In the genomic region with DNA sequence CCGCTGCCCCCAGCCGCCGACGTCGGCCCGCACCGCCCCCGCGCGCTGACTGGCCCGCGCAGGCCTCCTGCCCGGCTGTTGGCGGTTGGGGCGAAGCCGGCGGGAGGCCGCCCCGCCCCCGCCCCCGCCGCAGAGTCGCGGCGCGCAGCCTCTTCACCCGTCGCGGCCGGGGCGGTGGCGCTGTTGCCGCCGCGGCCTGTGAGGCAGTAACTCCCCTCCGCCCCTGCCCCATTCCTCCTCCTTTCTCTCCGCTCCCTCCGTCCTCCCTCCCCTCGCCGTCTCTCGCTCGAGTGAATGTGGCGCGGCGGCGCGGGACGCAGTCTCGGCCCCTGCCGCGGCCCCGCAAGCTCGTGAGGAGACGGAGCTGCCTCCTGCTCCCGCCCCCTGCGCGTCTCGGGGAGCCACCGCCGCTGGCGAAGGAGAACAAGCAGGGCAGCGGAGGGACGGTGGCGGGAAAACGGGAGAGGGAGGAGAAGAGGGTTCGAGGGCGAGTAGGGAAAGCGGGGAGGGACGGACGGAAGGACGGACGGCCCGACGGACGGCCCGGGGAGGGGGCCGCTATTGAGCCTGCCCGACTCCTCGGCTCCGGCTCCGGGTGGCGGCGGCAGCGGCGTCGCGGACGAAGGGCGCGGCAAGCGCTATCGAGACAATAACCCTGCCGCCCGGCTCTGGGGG, we compare ENCODE assay signal across 1 cellular context.
TF ChIP-seq lines count a peak whose summit lies in the region.

No MANE protein-coding gene starts in this region.

TF ChIP-seq in HepG2, 621 proteins besides CTCF, POLR2A, EP300 and RAD21 (continued from another document and continues in another):
- TF ChIP-seq, protein P1, sequence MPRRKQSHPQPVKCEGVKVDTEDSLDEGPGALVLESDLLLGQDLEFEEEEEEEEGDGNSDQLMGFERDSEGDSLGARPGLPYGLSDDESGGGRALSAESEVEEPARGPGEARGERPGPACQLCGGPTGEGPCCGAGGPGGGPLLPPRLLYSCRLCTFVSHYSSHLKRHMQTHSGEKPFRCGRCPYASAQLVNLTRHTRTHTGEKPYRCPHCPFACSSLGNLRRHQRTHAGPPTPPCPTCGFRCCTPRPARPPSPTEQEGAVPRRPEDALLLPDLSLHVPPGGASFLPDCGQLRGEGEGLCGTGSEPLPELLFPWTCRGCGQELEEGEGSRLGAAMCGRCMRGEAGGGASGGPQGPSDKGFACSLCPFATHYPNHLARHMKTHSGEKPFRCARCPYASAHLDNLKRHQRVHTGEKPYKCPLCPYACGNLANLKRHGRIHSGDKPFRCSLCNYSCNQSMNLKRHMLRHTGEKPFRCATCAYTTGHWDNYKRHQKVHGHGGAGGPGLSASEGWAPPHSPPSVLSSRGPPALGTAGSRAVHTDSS (CRISPR knock-in tag; conservative IDR thresholded peaks at IDR 0.05), result no peak
- TF ChIP-seq RBAK (CRISPR knock-in tag; IDR thresholded peaks at IDR 0.05) (no peak), FLYWCH1 (CRISPR knock-in tag; IDR thresholded peaks at IDR 0.05) (no peak), ZNF180 (CRISPR knock-in tag; IDR thresholded peaks at IDR 0.05; ENCODE audit: borderline replicate concordance, low read depth) (no peak), SMC3 (IDR thresholded peaks at IDR 0.05; ENCODE audit: low read length) (no peak), JUN (CRISPR knock-in tag; IDR thresholded peaks at IDR 0.05) (no peak), NR2C2 (CRISPR knock-in tag; IDR thresholded peaks at IDR 0.05; ENCODE audit: borderline replicate concordance) (peak; percentile 11; the same call in 1 of the 2 replicates), ZNF547 (CRISPR knock-in tag; IDR thresholded peaks at IDR 0.05) (0 out of 2 replicates have a peak, but pooled peaks have one; percentile 16), ZNF296 (CRISPR knock-in tag; conservative IDR thresholded peaks at IDR 0.05) (0 out of 2 replicates have a peak, but pooled peaks have one; percentile 38), KLF16 (CRISPR knock-in tag; IDR thresholded peaks at IDR 0.05) (peak in 1 of 2 experiments; percentile 83; a peak in 1 of 4 replicates), SIX4 (CRISPR knock-in tag; IDR thresholded peaks at IDR 0.05) (peak; percentile 53; the same call in 1 of the 2 replicates), SUZ12 (IDR thresholded peaks at IDR 0.05; ENCODE audit: low read depth, low read length) (no peak), ATRX (CRISPR knock-in tag; IDR thresholded peaks at IDR 0.05; ENCODE audit: borderline replicate concordance) (no peak), NCOR1 (IDR thresholded peaks at IDR 0.05; ENCODE audit: borderline replicate concordance, low read length) (no peak), ZMYM3 (CRISPR knock-in tag; IDR thresholded peaks at IDR 0.05) (peak; percentile 47; the same call in 1 of the 2 replicates), ZIK1 (CRISPR knock-in tag; IDR thresholded peaks at IDR 0.05; ENCODE audit: borderline replicate concordance, low read depth) (peak; percentile 50; the same call in 1 of the 2 replicates), XRCC5 (optimal IDR thresholded peaks at IDR 0.05; ENCODE audit: low read length) (peak; percentile 56), SP4 (CRISPR knock-in tag; IDR thresholded peaks at IDR 0.05) (peak; percentile 64; the same call in 1 of the 2 replicates), TCF12 (IDR thresholded peaks at IDR 0.05) (no peak), TCF12 (CRISPR knock-in tag; IDR thresholded peaks at IDR 0.05) (no peak), ZNF570 (CRISPR knock-in tag; IDR thresholded peaks at IDR 0.05; ENCODE audit: borderline replicate concordance) (no peak), KAT7 (CRISPR knock-in tag; IDR thresholded peaks at IDR 0.05; ENCODE audit: borderline replicate concordance) (peak; percentile 97), MTA3 (CRISPR knock-in tag; IDR thresholded peaks at IDR 0.05) (no peak), RARA (CRISPR knock-in tag; IDR thresholded peaks at IDR 0.05) (no peak), KDM3A (CRISPR knock-in tag; IDR thresholded peaks at IDR 0.05; ENCODE audit: low read depth) (peak; percentile 79; the same call in 1 of the 2 replicates), AGO2 (optimal IDR thresholded peaks at IDR 0.05; ENCODE audit: low read depth, low read length) (peak; percentile 93), TAF15 (IDR thresholded peaks at IDR 0.05; ENCODE audit: low read depth, low read length, poor library complexity, severe bottlenecking) (peak; percentile 54), CHCHD3 (CRISPR knock-in tag; IDR thresholded peaks at IDR 0.05) (peak; percentile 76; the same call in 1 of the 2 replicates), ZNF383 (CRISPR knock-in tag; IDR thresholded peaks at IDR 0.05; ENCODE audit: borderline replicate concordance) (no peak), ZNF20 (CRISPR knock-in tag; IDR thresholded peaks at IDR 0.05) (no peak), ZNF720 (CRISPR knock-in tag; IDR thresholded peaks at IDR 0.05) (no peak), SETDB1 (CRISPR knock-in tag; IDR thresholded peaks at IDR 0.05; ENCODE audit: borderline replicate concordance) (no peak), TARDBP (CRISPR knock-in tag; IDR thresholded peaks at IDR 0.05) (no peak; the same call in 1 of the 2 replicates), ZNF629 (CRISPR knock-in tag; conservative IDR thresholded peaks at IDR 0.05) (no peak), ZFP90 (CRISPR knock-in tag; IDR thresholded peaks at IDR 0.05; ENCODE audit: borderline replicate concordance) (0 out of 2 replicates have a peak, but pooled peaks have one; percentile 26), ZKSCAN5 (CRISPR knock-in tag; IDR thresholded peaks at IDR 0.05) (no peak), BCL6 (CRISPR knock-in tag; IDR thresholded peaks at IDR 0.05) (peak; percentile 61; the same call in 1 of the 2 replicates), ZC3H4 (CRISPR knock-in tag; IDR thresholded peaks at IDR 0.05; ENCODE audit: borderline replicate concordance) (0 out of 2 replicates have a peak, but pooled peaks have one; percentile 83), KAT2B (IDR thresholded peaks at IDR 0.05; ENCODE audit: borderline replicate concordance, low read depth, low read length) (no peak), TAF1 (CRISPR knock-in tag; IDR thresholded peaks at IDR 0.05) (peak; percentile 83), ZNF256 (CRISPR knock-in tag; conservative IDR thresholded peaks at IDR 0.05) (no peak), GATA4 (IDR thresholded peaks at IDR 0.05; ENCODE audit: borderline replicate concordance, low read depth) (0 out of 2 replicates have a peak, but pooled peaks have one; percentile 10), HOXA3 (CRISPR knock-in tag; IDR thresholded peaks at IDR 0.05) (peak; percentile 37; the same call in 1 of the 2 replicates)
- TF ChIP-seq, protein P2, sequence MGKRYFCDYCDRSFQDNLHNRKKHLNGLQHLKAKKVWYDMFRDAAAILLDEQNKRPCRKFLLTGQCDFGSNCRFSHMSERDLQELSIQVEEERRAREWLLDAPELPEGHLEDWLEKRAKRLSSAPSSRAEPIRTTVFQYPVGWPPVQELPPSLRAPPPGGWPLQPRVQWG (CRISPR knock-in tag; IDR thresholded peaks at IDR 0.05; ENCODE audit: borderline replicate concordance, low read depth), result no peak
- TF ChIP-seq, protein P3, sequence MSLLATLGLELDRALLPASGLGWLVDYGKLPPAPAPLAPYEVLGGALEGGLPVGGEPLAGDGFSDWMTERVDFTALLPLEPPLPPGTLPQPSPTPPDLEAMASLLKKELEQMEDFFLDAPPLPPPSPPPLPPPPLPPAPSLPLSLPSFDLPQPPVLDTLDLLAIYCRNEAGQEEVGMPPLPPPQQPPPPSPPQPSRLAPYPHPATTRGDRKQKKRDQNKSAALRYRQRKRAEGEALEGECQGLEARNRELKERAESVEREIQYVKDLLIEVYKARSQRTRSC (CRISPR knock-in tag; IDR thresholded peaks at IDR 0.05; ENCODE audit: low read depth), result no peak
- TF ChIP-seq, protein P4, sequence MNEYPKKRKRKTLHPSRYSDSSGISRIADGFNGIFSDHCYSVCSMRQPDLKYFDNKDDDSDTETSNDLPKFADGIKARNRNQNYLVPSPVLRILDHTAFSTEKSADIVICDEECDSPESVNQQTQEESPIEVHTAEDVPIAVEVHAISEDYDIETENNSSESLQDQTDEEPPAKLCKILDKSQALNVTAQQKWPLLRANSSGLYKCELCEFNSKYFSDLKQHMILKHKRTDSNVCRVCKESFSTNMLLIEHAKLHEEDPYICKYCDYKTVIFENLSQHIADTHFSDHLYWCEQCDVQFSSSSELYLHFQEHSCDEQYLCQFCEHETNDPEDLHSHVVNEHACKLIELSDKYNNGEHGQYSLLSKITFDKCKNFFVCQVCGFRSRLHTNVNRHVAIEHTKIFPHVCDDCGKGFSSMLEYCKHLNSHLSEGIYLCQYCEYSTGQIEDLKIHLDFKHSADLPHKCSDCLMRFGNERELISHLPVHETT (CRISPR knock-in tag; conservative IDR thresholded peaks at IDR 0.05), result peak; percentile 67
- TF ChIP-seq, protein P5, sequence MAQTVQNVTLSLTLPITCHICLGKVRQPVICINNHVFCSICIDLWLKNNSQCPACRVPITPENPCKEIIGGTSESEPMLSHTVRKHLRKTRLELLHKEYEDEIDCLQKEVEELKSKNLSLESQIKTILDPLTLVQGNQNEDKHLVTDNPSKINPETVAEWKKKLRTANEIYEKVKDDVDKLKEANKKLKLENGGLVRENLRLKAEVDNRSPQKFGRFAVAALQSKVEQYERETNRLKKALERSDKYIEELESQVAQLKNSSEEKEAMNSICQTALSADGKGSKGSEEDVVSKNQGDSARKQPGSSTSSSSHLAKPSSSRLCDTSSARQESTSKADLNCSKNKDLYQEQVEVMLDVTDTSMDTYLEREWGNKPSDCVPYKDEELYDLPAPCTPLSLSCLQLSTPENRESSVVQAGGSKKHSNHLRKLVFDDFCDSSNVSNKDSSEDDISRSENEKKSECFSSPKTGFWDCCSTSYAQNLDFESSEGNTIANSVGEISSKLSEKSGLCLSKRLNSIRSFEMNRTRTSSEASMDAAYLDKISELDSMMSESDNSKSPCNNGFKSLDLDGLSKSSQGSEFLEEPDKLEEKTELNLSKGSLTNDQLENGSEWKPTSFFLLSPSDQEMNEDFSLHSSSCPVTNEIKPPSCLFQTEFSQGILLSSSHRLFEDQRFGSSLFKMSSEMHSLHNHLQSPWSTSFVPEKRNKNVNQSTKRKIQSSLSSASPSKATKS (CRISPR knock-in tag; IDR thresholded peaks at IDR 0.05), result no peak
- TF ChIP-seq, protein P6, sequence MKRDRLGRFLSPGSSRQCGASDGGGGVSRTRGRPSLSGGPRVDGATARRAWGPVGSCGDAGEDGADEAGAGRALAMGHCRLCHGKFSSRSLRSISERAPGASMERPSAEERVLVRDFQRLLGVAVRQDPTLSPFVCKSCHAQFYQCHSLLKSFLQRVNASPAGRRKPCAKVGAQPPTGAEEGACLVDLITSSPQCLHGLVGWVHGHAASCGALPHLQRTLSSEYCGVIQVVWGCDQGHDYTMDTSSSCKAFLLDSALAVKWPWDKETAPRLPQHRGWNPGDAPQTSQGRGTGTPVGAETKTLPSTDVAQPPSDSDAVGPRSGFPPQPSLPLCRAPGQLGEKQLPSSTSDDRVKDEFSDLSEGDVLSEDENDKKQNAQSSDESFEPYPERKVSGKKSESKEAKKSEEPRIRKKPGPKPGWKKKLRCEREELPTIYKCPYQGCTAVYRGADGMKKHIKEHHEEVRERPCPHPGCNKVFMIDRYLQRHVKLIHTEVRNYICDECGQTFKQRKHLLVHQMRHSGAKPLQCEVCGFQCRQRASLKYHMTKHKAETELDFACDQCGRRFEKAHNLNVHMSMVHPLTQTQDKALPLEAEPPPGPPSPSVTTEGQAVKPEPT (CRISPR knock-in tag; IDR thresholded peaks at IDR 0.05; ENCODE audit: low read depth), result no peak
- TF ChIP-seq, protein P7, sequence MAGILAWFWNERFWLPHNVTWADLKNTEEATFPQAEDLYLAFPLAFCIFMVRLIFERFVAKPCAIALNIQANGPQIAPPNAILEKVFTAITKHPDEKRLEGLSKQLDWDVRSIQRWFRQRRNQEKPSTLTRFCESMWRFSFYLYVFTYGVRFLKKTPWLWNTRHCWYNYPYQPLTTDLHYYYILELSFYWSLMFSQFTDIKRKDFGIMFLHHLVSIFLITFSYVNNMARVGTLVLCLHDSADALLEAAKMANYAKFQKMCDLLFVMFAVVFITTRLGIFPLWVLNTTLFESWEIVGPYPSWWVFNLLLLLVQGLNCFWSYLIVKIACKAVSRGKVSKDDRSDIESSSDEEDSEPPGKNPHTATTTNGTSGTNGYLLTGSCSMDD (CRISPR knock-in tag; IDR thresholded peaks at IDR 0.05), result no peak
- TF ChIP-seq, protein P8, sequence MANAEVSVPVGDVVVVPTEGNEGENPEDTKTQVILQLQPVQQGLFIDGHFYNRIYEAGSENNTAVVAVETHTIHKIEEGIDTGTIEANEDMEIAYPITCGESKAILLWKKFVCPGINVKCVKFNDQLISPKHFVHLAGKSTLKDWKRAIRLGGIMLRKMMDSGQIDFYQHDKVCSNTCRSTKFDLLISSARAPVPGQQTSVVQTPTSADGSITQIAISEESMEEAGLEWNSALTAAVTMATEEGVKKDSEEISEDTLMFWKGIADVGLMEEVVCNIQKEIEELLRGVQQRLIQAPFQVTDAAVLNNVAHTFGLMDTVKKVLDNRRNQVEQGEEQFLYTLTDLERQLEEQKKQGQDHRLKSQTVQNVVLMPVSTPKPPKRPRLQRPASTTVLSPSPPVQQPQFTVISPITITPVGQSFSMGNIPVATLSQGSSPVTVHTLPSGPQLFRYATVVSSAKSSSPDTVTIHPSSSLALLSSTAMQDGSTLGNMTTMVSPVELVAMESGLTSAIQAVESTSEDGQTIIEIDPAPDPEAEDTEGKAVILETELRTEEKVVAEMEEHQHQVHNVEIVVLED (CRISPR knock-in tag; IDR thresholded peaks at IDR 0.05; ENCODE audit: borderline replicate concordance), result no peak
- TF ChIP-seq, protein P9, sequence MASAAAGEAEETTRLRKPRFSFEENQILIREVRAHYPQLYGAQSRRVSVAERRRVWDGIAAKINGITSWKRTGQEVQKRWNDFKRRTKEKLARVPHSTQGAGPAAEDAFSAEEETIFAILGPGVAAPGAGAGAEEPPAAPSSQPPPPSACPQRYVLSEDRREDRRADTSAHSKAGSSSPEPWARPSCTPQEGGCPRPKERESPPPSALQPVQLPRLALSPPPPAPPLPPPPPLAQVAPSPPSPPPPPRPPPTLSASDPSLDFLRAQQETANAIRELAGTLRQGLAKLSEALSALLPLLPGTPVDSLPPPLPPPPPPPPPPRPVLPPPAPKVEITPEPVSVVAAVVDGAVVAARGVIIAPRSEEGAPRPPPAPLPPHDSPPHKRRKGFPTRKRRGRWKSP (CRISPR knock-in tag; IDR thresholded peaks at IDR 0.05), result no peak
- TF ChIP-seq, protein P10, sequence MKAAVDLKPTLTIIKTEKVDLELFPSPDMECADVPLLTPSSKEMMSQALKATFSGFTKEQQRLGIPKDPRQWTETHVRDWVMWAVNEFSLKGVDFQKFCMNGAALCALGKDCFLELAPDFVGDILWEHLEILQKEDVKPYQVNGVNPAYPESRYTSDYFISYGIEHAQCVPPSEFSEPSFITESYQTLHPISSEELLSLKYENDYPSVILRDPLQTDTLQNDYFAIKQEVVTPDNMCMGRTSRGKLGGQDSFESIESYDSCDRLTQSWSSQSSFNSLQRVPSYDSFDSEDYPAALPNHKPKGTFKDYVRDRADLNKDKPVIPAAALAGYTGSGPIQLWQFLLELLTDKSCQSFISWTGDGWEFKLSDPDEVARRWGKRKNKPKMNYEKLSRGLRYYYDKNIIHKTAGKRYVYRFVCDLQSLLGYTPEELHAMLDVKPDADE (CRISPR knock-in tag; IDR thresholded peaks at IDR 0.05), result no peak
- TF ChIP-seq, protein P11, sequence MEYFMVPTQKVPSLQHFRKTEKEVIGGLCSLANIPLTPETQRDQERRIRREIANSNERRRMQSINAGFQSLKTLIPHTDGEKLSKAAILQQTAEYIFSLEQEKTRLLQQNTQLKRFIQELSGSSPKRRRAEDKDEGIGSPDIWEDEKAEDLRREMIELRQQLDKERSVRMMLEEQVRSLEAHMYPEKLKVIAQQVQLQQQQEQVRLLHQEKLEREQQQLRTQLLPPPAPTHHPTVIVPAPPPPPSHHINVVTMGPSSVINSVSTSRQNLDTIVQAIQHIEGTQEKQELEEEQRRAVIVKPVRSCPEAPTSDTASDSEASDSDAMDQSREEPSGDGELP (IDR thresholded peaks at IDR 0.05; ENCODE audit: borderline replicate concordance, low read depth), result no peak
